In the genomic region with DNA sequence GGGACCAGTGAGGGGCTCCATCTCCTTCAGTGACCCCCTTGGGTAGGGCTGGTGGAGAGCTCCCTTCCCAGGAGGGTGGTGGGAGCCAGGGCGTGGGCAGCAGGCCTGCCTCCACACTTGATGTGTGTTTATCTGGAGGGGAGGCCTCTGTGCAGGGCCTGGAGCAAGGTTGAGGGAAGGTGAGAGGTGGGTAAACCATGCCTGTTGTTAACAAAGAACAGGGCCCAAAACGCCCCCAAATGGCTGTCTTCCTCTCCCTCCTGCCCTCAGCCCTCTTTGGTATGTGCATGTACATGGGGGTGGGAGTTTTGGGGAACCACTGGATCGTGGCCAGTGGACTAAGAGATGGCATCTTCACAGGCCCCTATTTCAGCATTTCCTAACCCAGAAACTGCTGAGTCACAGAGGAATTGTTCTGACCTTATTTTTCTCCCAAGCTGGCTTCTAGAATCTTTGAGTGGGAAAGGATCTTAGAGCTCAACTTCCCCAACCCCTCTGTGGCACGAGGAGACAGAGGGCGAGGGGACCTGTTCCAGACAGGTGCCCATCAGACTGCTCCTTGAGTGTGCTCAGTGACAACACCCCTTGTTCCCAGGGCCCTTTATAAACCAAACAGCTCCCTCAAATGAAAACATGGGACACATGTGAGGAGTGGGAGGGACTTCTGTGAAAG, we compare ENCODE assay signal across 1 cellular context.
TF ChIP-seq lines count a peak whose summit lies in the region.

No MANE protein-coding gene starts in this region.

TF ChIP-seq in K562, 482 proteins besides CTCF, POLR2A, EP300 and RAD21 (continued from another document and continues in another):
- TF ChIP-seq, protein P1, sequence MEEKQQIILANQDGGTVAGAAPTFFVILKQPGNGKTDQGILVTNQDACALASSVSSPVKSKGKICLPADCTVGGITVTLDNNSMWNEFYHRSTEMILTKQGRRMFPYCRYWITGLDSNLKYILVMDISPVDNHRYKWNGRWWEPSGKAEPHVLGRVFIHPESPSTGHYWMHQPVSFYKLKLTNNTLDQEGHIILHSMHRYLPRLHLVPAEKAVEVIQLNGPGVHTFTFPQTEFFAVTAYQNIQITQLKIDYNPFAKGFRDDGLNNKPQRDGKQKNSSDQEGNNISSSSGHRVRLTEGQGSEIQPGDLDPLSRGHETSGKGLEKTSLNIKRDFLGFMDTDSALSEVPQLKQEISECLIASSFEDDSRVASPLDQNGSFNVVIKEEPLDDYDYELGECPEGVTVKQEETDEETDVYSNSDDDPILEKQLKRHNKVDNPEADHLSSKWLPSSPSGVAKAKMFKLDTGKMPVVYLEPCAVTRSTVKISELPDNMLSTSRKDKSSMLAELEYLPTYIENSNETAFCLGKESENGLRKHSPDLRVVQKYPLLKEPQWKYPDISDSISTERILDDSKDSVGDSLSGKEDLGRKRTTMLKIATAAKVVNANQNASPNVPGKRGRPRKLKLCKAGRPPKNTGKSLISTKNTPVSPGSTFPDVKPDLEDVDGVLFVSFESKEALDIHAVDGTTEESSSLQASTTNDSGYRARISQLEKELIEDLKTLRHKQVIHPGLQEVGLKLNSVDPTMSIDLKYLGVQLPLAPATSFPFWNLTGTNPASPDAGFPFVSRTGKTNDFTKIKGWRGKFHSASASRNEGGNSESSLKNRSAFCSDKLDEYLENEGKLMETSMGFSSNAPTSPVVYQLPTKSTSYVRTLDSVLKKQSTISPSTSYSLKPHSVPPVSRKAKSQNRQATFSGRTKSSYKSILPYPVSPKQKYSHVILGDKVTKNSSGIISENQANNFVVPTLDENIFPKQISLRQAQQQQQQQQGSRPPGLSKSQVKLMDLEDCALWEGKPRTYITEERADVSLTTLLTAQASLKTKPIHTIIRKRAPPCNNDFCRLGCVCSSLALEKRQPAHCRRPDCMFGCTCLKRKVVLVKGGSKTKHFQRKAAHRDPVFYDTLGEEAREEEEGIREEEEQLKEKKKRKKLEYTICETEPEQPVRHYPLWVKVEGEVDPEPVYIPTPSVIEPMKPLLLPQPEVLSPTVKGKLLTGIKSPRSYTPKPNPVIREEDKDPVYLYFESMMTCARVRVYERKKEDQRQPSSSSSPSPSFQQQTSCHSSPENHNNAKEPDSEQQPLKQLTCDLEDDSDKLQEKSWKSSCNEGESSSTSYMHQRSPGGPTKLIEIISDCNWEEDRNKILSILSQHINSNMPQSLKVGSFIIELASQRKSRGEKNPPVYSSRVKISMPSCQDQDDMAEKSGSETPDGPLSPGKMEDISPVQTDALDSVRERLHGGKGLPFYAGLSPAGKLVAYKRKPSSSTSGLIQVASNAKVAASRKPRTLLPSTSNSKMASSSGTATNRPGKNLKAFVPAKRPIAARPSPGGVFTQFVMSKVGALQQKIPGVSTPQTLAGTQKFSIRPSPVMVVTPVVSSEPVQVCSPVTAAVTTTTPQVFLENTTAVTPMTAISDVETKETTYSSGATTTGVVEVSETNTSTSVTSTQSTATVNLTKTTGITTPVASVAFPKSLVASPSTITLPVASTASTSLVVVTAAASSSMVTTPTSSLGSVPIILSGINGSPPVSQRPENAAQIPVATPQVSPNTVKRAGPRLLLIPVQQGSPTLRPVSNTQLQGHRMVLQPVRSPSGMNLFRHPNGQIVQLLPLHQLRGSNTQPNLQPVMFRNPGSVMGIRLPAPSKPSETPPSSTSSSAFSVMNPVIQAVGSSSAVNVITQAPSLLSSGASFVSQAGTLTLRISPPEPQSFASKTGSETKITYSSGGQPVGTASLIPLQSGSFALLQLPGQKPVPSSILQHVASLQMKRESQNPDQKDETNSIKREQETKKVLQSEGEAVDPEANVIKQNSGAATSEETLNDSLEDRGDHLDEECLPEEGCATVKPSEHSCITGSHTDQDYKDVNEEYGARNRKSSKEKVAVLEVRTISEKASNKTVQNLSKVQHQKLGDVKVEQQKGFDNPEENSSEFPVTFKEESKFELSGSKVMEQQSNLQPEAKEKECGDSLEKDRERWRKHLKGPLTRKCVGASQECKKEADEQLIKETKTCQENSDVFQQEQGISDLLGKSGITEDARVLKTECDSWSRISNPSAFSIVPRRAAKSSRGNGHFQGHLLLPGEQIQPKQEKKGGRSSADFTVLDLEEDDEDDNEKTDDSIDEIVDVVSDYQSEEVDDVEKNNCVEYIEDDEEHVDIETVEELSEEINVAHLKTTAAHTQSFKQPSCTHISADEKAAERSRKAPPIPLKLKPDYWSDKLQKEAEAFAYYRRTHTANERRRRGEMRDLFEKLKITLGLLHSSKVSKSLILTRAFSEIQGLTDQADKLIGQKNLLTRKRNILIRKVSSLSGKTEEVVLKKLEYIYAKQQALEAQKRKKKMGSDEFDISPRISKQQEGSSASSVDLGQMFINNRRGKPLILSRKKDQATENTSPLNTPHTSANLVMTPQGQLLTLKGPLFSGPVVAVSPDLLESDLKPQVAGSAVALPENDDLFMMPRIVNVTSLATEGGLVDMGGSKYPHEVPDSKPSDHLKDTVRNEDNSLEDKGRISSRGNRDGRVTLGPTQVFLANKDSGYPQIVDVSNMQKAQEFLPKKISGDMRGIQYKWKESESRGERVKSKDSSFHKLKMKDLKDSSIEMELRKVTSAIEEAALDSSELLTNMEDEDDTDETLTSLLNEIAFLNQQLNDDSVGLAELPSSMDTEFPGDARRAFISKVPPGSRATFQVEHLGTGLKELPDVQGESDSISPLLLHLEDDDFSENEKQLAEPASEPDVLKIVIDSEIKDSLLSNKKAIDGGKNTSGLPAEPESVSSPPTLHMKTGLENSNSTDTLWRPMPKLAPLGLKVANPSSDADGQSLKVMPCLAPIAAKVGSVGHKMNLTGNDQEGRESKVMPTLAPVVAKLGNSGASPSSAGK (IDR thresholded peaks at IDR 0.05), result peak; percentile 45
- TF ChIP-seq NFE2 (IDR thresholded peaks at IDR 0.05; ENCODE audit: low read depth), result peak; percentile 95
- no peak for TF ChIP-seq PTRF (tag; IDR thresholded peaks at IDR 0.05)
- TF ChIP-seq BRD9 (IDR thresholded peaks at IDR 0.05; ENCODE audit: low read depth, partially characterized antibody), result no peak
- no peak for TF ChIP-seq SMC3 (conservative IDR thresholded peaks at IDR 0.05; ENCODE audit: insufficient read depth, low read depth, low read length)
- no peak for TF ChIP-seq KAT7 (CRISPR knock-in tag; IDR thresholded peaks at IDR 0.05; ENCODE audit: borderline replicate concordance)
- TF ChIP-seq LCOR (CRISPR knock-in tag; IDR thresholded peaks at IDR 0.05), result no peak
- TF ChIP-seq SIN3A (IDR thresholded peaks at IDR 0.05; ENCODE audit: borderline replicate concordance in 2 of 2, control insufficient read depth in 1 of 2, low read depth in 2 of 2, low read length in 2 of 2), result no peak
- TF ChIP-seq MTA3 (IDR thresholded peaks at IDR 0.05; ENCODE audit: borderline replicate concordance), result 0 out of 2 replicates have a peak, but pooled peaks have one; percentile 3
- TF ChIP-seq ZNF785 (CRISPR knock-in tag; IDR thresholded peaks at IDR 0.05), result no peak
- no peak for TF ChIP-seq CBX2 (IDR thresholded peaks at IDR 0.05; ENCODE audit: insufficient read depth, low read length, poor library complexity, severe bottlenecking)
- no peak for TF ChIP-seq RFX7 (CRISPR knock-in tag; IDR thresholded peaks at IDR 0.05)
- peak; percentile 42; the same call in 1 of the 2 replicates for TF ChIP-seq SMAD4 (CRISPR knock-in tag; conservative IDR thresholded peaks at IDR 0.05)
- TF ChIP-seq TBL1XR1 (IDR thresholded peaks at IDR 0.05; ENCODE audit: low read length in 2 of 2), result no peak
- no peak for TF ChIP-seq ARHGAP35 (IDR thresholded peaks at IDR 0.05; ENCODE audit: partially characterized antibody)
- peak; percentile 37; the same call in 1 of the 2 replicates for TF ChIP-seq DMBX1 (CRISPR knock-in tag; IDR thresholded peaks at IDR 0.05; ENCODE audit: borderline replicate concordance)
- TF ChIP-seq BACH1 (tag; IDR thresholded peaks at IDR 0.05), result peak; percentile 95
- no peak for TF ChIP-seq KAT8 (IDR thresholded peaks at IDR 0.05; ENCODE audit: low read depth)
- TF ChIP-seq, protein P2, sequence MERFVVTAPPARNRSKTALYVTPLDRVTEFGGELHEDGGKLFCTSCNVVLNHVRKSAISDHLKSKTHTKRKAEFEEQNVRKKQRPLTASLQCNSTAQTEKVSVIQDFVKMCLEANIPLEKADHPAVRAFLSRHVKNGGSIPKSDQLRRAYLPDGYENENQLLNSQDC (CRISPR knock-in tag; IDR thresholded peaks at IDR 0.05), result no peak
- no peak for TF ChIP-seq STAG1 (CRISPR knock-in tag; IDR thresholded peaks at IDR 0.05; ENCODE audit: borderline replicate concordance)
- no peak for TF ChIP-seq CREB3L1 (IDR thresholded peaks at IDR 0.05; ENCODE audit: borderline replicate concordance, low read depth)
- TF ChIP-seq HDGF (IDR thresholded peaks at IDR 0.05), result no peak
- TF ChIP-seq ELF1 (tag; IDR thresholded peaks at IDR 0.05), result no peak
- no peak for TF ChIP-seq MECOM (CRISPR knock-in tag; IDR thresholded peaks at IDR 0.05)
- 0 out of 2 replicates have a peak, but pooled peaks have one; percentile 27 for TF ChIP-seq CREB3 (tag; conservative IDR thresholded peaks at IDR 0.05; ENCODE audit: low read depth)
- TF ChIP-seq BCL6 (CRISPR knock-in tag; IDR thresholded peaks at IDR 0.05), result no peak
- TF ChIP-seq FOXA1 (IDR thresholded peaks at IDR 0.05; ENCODE audit: borderline replicate concordance), result no peak
- no peak for TF ChIP-seq MYBL2 (IDR thresholded peaks at IDR 0.05; ENCODE audit: low read depth)
- TF ChIP-seq MYBL2 (CRISPR knock-in tag; IDR thresholded peaks at IDR 0.05; ENCODE audit: borderline replicate concordance), result no peak
- TF ChIP-seq SREBF2 (CRISPR knock-in tag; IDR thresholded peaks at IDR 0.05), result no peak
- peak; percentile 63; a peak in 3 of 4 replicates for TF ChIP-seq FOXK2 (conservative IDR thresholded peaks at IDR 0.05 in 1 of 2, IDR thresholded peaks at IDR 0.05 in 1 of 2; ENCODE audit: low read depth in 2 of 2)
- TF ChIP-seq BMI1 (IDR thresholded peaks at IDR 0.05; ENCODE audit: low read length), result no peak
- no peak for TF ChIP-seq ZNF143 (CRISPR knock-in tag; IDR thresholded peaks at IDR 0.05)
- no peak for TF ChIP-seq ZNF134 (CRISPR knock-in tag; conservative IDR thresholded peaks at IDR 0.05)
- TF ChIP-seq MAFF (IDR thresholded peaks at IDR 0.05; ENCODE audit: low read length), result peak; percentile 95
- 0 out of 2 replicates have a peak, but pooled peaks have one; percentile 17 for TF ChIP-seq ZBTB9 (CRISPR knock-in tag; IDR thresholded peaks at IDR 0.05)
- TF ChIP-seq, protein P3, sequence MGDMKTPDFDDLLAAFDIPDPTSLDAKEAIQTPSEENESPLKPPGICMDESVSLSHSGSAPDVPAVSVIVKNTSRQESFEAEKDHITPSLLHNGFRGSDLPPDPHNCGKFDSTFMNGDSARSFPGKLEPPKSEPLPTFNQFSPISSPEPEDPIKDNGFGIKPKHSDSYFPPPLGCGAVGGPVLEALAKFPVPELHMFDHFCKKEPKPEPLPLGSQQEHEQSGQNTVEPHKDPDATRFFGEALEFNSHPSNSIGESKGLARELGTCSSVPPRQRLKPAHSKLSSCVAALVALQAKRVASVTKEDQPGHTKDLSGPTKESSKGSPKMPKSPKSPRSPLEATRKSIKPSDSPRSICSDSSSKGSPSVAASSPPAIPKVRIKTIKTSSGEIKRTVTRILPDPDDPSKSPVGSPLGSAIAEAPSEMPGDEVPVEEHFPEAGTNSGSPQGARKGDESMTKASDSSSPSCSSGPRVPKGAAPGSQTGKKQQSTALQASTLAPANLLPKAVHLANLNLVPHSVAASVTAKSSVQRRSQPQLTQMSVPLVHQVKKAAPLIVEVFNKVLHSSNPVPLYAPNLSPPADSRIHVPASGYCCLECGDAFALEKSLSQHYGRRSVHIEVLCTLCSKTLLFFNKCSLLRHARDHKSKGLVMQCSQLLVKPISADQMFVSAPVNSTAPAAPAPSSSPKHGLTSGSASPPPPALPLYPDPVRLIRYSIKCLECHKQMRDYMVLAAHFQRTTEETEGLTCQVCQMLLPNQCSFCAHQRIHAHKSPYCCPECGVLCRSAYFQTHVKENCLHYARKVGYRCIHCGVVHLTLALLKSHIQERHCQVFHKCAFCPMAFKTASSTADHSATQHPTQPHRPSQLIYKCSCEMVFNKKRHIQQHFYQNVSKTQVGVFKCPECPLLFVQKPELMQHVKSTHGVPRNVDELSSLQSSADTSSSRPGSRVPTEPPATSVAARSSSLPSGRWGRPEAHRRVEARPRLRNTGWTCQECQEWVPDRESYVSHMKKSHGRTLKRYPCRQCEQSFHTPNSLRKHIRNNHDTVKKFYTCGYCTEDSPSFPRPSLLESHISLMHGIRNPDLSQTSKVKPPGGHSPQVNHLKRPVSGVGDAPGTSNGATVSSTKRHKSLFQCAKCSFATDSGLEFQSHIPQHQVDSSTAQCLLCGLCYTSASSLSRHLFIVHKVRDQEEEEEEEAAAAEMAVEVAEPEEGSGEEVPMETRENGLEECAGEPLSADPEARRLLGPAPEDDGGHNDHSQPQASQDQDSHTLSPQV (IDR thresholded peaks at IDR 0.05), result peak; percentile 96
- TF ChIP-seq RBM17 (IDR thresholded peaks at IDR 0.05; ENCODE audit: borderline replicate concordance, low read depth, low read length), result no peak
- peak; percentile 44; the same call in 1 of the 2 replicates for TF ChIP-seq CXXC5 (CRISPR knock-in tag; IDR thresholded peaks at IDR 0.05)
- no peak for TF ChIP-seq HDAC6 (IDR thresholded peaks at IDR 0.05; ENCODE audit: low read depth, low read length)
- TF ChIP-seq ZNF347 (CRISPR knock-in tag; IDR thresholded peaks at IDR 0.05; ENCODE audit: low read depth), result no peak
- TF ChIP-seq SRSF7 (optimal IDR thresholded peaks at IDR 0.05; ENCODE audit: low read depth, low read length), result no peak
- TF ChIP-seq ZFX (CRISPR knock-in tag; IDR thresholded peaks at IDR 0.05), result peak; percentile 41; the same call in 1 of the 2 replicates
- no peak for TF ChIP-seq NELFE (IDR thresholded peaks at IDR 0.05; ENCODE audit: insufficient read depth, insufficient read length)
- no peak for TF ChIP-seq TFAM (CRISPR knock-in tag; conservative IDR thresholded peaks at IDR 0.05)
